9 cellular contexts compared by ENCODE assay signal in the genomic region with DNA sequence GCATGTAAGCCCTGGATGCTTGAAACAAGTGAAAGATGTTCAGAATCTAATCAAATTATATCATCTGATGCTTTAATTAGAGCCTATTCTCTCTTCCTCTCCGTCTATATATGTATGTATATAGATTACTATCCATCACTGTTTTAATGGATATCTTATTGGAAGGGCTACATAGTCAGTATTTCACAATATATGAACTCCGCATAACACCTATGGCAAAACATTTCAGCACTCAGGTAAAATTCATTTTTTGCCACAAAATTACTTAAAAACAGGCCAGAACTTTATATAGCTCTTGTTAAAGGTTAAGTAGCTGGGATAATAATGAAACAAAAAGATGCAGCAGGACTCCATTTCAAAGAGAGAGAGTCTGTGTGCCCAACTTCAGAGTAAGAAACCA. TPM values are rescaled to one million over a fixed set of nuclear protein-coding genes. Genes with fewer than 3 reads are reported as not detected.
A peak's percentile ranks its signal among the peaks of the same experiment; 100 is the strongest.
DNase-seq lines count a peak whose midpoint lies in the region; ATAC-seq and TF ChIP-seq lines count a peak whose summit lies in the region.
"Had no signal": no experiment of that assay in that cellular context is flagged by ENCODE, and none has a peak within 500 bp of the region (broad histone marks: within the 10 kb centered on the region; RNA-seq: fewer than 3 reads in every experiment).

No MANE protein-coding gene starts in this region.

- DNase-seq in activated CD4-positive, alpha-beta T cell treated with anti-CD3 and anti-CD28 coated beads, Interleukin-2, amount 10 ng/mL, durations not matched to agents 24 days and 14 days, result no peak
- DNase-seq in activated CD4-positive, alpha-beta T cell treated with anti-CD3 and anti-CD28 coated beads, Interleukin-2, amount 50 U/mL, for 48 hours, result no peak
- DNase-seq in glutamatergic neuron (no peak), NCI-H146 (lab: John Stamatoyannopoulos, UW) (no peak)
- DNase-seq in stimulated activated naive CD8-positive, alpha-beta T cell treated with anti-CD3 and anti-CD28 coated beads, Interleukin-15, amount 100 ng/mL, for 72 hours, result no peak
- DNase-seq: foreskin melanocyte had no signal

- H3K9me3 Mint-ChIP-seq in activated CD4-positive, alpha-beta T cell treated with anti-CD3 and anti-CD28 coated beads, Interleukin-2, amount 10 ng/mL, durations not matched to agents 24 days and 14 days, result no peaks in the 10 kb centered on the region
- H3K9me3 Mint-ChIP-seq in glutamatergic neuron (ENCODE audit: unreplicated experiment), result peaks cover 5% of the 10 kb centered on the region
- H3K9me3 Mint-ChIP-seq in stimulated activated naive CD8-positive, alpha-beta T cell treated with anti-CD3 and anti-CD28 coated beads, Interleukin-15, amount 100 ng/mL, for 72 hours, result no peaks in the 10 kb centered on the region

- H3K27ac ChIP-seq in OCI-LY1 (ENCODE audit: low read depth, low read length, poor library complexity, severe bottlenecking), result no peak overlapping the region

- peak overlapping the region; percentile 94 for H3K4me3 Mint-ChIP-seq in activated CD4-positive, alpha-beta T cell treated with anti-CD3 and anti-CD28 coated beads, Interleukin-2, amount 10 ng/mL, durations not matched to agents 24 days and 14 days
- peak overlapping the region; percentile 53 for H3K4me3 Mint-ChIP-seq in glutamatergic neuron (ENCODE audit: unreplicated experiment)
- peak overlapping the region; percentile 96 for H3K4me3 Mint-ChIP-seq in stimulated activated naive CD8-positive, alpha-beta T cell treated with anti-CD3 and anti-CD28 coated beads, Interleukin-15, amount 100 ng/mL, for 72 hours

- peaks cover 34% of the 10 kb centered on the region for H3K4me1 ChIP-seq in OCI-LY1 (ENCODE audit: insufficient read depth, low read length, severe bottlenecking)

- no peak overlapping the region for H3K27ac Mint-ChIP-seq in activated CD4-positive, alpha-beta T cell treated with anti-CD3 and anti-CD28 coated beads, Interleukin-2, amount 10 ng/mL, durations not matched to agents 24 days and 14 days
- peak overlapping the region; percentile 100 for H3K27ac Mint-ChIP-seq in glutamatergic neuron (ENCODE audit: unreplicated experiment)
- H3K27ac Mint-ChIP-seq in stimulated activated naive CD8-positive, alpha-beta T cell treated with anti-CD3 and anti-CD28 coated beads, Interleukin-15, amount 100 ng/mL, for 72 hours, result peak overlapping the region in 1 of 2 donors; percentile 76

- TF ChIP-seq CTCF in OCI-LY1 (IDR thresholded peaks at IDR 0.05; ENCODE audit: low read length), result no peak
- TF ChIP-seq CTCF in glutamatergic neuron (IDR thresholded peaks at IDR 0.05; ENCODE audit: partially characterized antibody, unreplicated experiment), result no peak

- H3K27me3 ChIP-seq in OCI-LY1 (ENCODE audit: insufficient read depth, low read length), result no peaks in the 10 kb centered on the region

- intact Hi-C loops in activated CD4-positive, alpha-beta T cell treated with anti-CD3 and anti-CD28 coated beads, Interleukin-2, amount 10 ng/mL, durations not matched to agents 24 days and 14 days (cut with micrococcal nuclease), result no loop called here

- H3K4me2 ChIP-seq in OCI-LY1 (ENCODE audit: low read length), result peak overlapping the region; percentile 85; the same call in 1 of the 2 replicates

- no peak for ATAC-seq in stimulated activated naive CD8-positive, alpha-beta T cell treated with anti-CD3 and anti-CD28 coated beads, Interleukin-15, amount 100 ng/mL, for 72 hours
- ATAC-seq in GM21528 (IDR thresholded peaks at IDR 0.05; ENCODE audit: low FRiP score, unreplicated experiment) (no peak), GM21367 (IDR thresholded peaks at IDR 0.05; ENCODE audit: unreplicated experiment) (no peak)

- H3K27me3 Mint-ChIP-seq in activated CD4-positive, alpha-beta T cell treated with anti-CD3 and anti-CD28 coated beads, Interleukin-2, amount 10 ng/mL, durations not matched to agents 24 days and 14 days, result peaks cover 7% of the 10 kb centered on the region
- peaks cover 3% of the 10 kb centered on the region for H3K27me3 Mint-ChIP-seq in glutamatergic neuron (ENCODE audit: unreplicated experiment)
- H3K27me3 Mint-ChIP-seq in stimulated activated naive CD8-positive, alpha-beta T cell treated with anti-CD3 and anti-CD28 coated beads, Interleukin-15, amount 100 ng/mL, for 72 hours, result no peaks in the 10 kb centered on the region

- 0 out of 2 replicates have a peak overlapping the region, but pooled peaks have one; percentile 80 for H3K9ac ChIP-seq in OCI-LY1 (ENCODE audit: low read length)

- peaks cover 25% of the 10 kb centered on the region for H3K4me1 Mint-ChIP-seq in activated CD4-positive, alpha-beta T cell treated with anti-CD3 and anti-CD28 coated beads, Interleukin-2, amount 10 ng/mL, durations not matched to agents 24 days and 14 days
- peaks cover 18% of the 10 kb centered on the region for H3K4me1 Mint-ChIP-seq in glutamatergic neuron (ENCODE audit: low read depth, unreplicated experiment)
- H3K4me1 Mint-ChIP-seq in stimulated activated naive CD8-positive, alpha-beta T cell treated with anti-CD3 and anti-CD28 coated beads, Interleukin-15, amount 100 ng/mL, for 72 hours, result peaks cover 24% of the 10 kb centered on the region

- H2AFZ ChIP-seq in OCI-LY1 (ENCODE audit: low read length), result no peak overlapping the region

- H3K9me2 ChIP-seq in OCI-LY1 (ENCODE audit: low read depth, low read length), result no peaks in the 10 kb centered on the region

- no peaks in the 10 kb centered on the region for H3F3A ChIP-seq in OCI-LY1 (ENCODE audit: insufficient read depth, low read length)

- H3K9me3 ChIP-seq in OCI-LY1 (ENCODE audit: low read length), result no peaks in the 10 kb centered on the region

- peaks cover 16% of the 10 kb centered on the region for H3K36me3 Mint-ChIP-seq in activated CD4-positive, alpha-beta T cell treated with anti-CD3 and anti-CD28 coated beads, Interleukin-2, amount 10 ng/mL, durations not matched to agents 24 days and 14 days (ENCODE audit: low read depth)
- H3K36me3 Mint-ChIP-seq in glutamatergic neuron (ENCODE audit: unreplicated experiment), result no peaks in the 10 kb centered on the region

- H4K20me1 ChIP-seq in OCI-LY1 (ENCODE audit: insufficient read depth, low read length), result no peaks in the 10 kb centered on the region

- H3K79me2 ChIP-seq in OCI-LY1 (ENCODE audit: insufficient read depth, low read length), result peaks cover 11% of the 10 kb centered on the region

- peaks cover 14% of the 10 kb centered on the region for H3K36me3 ChIP-seq in OCI-LY1 (ENCODE audit: insufficient read depth, low read length)

- peak overlapping the region; percentile 63 for H3K4me3 ChIP-seq in OCI-LY1 (ENCODE audit: low read depth, low read length, poor library complexity, severe bottlenecking)

RNA-seq across cellular contexts. Expression of gene PJVK, which starts 1.2 kb away (rescaled TPM):
- 2.0 and 2.3 TPM in 2 replicates for total RNA-seq in activated CD4-positive, alpha-beta T cell treated with anti-CD3 and anti-CD28 coated beads, Interleukin-2, amount 10 ng/mL, durations not matched to agents 24 days and 14 days
- 2.0 TPM for total RNA-seq in glutamatergic neuron (ENCODE audit: unreplicated experiment)

RNA-seq across cellular contexts. Expression of gene PRKRA, which starts 1.4 kb away (rescaled TPM):
- total RNA-seq in activated CD4-positive, alpha-beta T cell treated with anti-CD3 and anti-CD28 coated beads, Interleukin-2, amount 10 ng/mL, durations not matched to agents 24 days and 14 days, result 52.4 and 61.2 TPM in 2 replicates
- total RNA-seq in glutamatergic neuron (ENCODE audit: unreplicated experiment), result 86.6 TPM

RNA-seq across cellular contexts. Expression of gene FKBP7, which starts 26.1 kb away (rescaled TPM):
- 4.8 and 4.9 TPM in 2 replicates for total RNA-seq in activated CD4-positive, alpha-beta T cell treated with anti-CD3 and anti-CD28 coated beads, Interleukin-2, amount 10 ng/mL, durations not matched to agents 24 days and 14 days
- 21.2 TPM for total RNA-seq in glutamatergic neuron (ENCODE audit: unreplicated experiment)

RNA-seq across cellular contexts. Expression of gene PLEKHA3, which starts 27.9 kb away (rescaled TPM):
- total RNA-seq in activated CD4-positive, alpha-beta T cell treated with anti-CD3 and anti-CD28 coated beads, Interleukin-2, amount 10 ng/mL, durations not matched to agents 24 days and 14 days, result 28.0 and 35.4 TPM in 2 replicates
- total RNA-seq in glutamatergic neuron (ENCODE audit: unreplicated experiment), result 26.3 TPM
